In the genomic region with DNA sequence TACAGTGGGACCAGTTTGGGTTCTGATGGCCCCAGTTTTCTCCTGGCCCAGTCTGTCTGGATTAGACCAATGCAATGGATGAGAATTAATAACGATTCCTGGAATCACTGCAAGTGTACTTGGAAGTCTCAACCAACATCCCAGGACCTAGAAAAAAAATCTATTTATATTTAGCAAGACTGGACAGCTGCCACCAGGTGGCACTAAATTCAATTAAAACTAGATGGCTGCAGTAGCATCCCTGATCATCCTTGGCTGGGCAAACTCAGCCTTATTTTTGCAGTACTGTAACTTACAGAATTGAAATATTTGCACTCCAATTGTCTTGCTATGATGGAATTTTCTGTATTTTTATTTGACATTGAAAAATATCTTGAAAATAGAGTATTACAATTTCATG, we compare ENCODE assay signal across 8 cellular contexts.
DNase-seq lines count a peak whose midpoint lies in the region; ATAC-seq and TF ChIP-seq lines count a peak whose summit lies in the region.

No MANE protein-coding gene starts in this region.

- H3K27ac ChIP-seq in OCI-LY1 (ENCODE audit: low read depth, low read length, poor library complexity, severe bottlenecking) = no peak overlapping the region
- no peak overlapping the region for H3K27ac ChIP-seq in heart right ventricle

- H3K4me1 Mint-ChIP-seq in activated T-helper 2 cell treated with anti-CD3 and anti-CD28 coated beads, Interferon-gamma antibody, Interleukin-2, Interleukin-4, amounts not matched to agents 10 μg/mL and 5 μg/mL and 100 μg/mL, durations not matched to agents 14 hours and 24 hours and 36 hours (ENCODE audit: low read depth) = no peaks in the 10 kb centered on the region

- H3K4me2 ChIP-seq in OCI-LY1 (ENCODE audit: low read length) = no peak overlapping the region

- CTCF ChIA-PET in AG04449 (lab: Yijun Ruan, JAX) = interaction anchor here (0.7 to 1.7 kb wide), 12 partner anchors 9 to 211 kb away, joined by 3 to 7 read pairs (median 4); no protein-coding TSS in a partner anchor

- peaks cover 2% of the 10 kb centered on the region for H3K27me3 Mint-ChIP-seq in activated T-helper 2 cell treated with anti-CD3 and anti-CD28 coated beads, Interferon-gamma antibody, Interleukin-2, Interleukin-4, amounts not matched to agents 10 μg/mL and 5 μg/mL and 100 μg/mL, durations not matched to agents 14 hours and 24 hours and 36 hours (ENCODE audit: low read depth)

- peak; percentile 32 for TF ChIP-seq CTCF in AG04449 (IDR thresholded peaks at IDR 0.05; ENCODE audit: insufficient read depth, low read length, missing control alignments)
- peak; percentile 64 for TF ChIP-seq CTCF in OCI-LY1 (IDR thresholded peaks at IDR 0.05; ENCODE audit: low read length)
- TF ChIP-seq CTCF in heart right ventricle (IDR thresholded peaks at IDR 0.05) = peak in 7 of 9 donors; percentile 48 to 67 (median 59)
- TF ChIP-seq CTCF in retinal pigment epithelial cell (conservative IDR thresholded peaks at IDR 0.05; ENCODE audit: low read depth, low read length) = peak; percentile 68

- H3K4me3 ChIP-seq in AG04449 (ENCODE audit: low read depth, low read length) (no peak overlapping the region), OCI-LY1 (ENCODE audit: low read depth, low read length, poor library complexity, severe bottlenecking) (no peak overlapping the region), heart right ventricle (no peak overlapping the region), retinal pigment epithelial cell (ENCODE audit: low read length) (no peak overlapping the region)

- no peaks in the 10 kb centered on the region for H3K9me2 ChIP-seq in OCI-LY1 (ENCODE audit: low read depth, low read length)

- POLR2A ChIA-PET in AG04449 (lab: Yijun Ruan, JAX) = no interaction called here

- no peak overlapping the region for H3K27ac Mint-ChIP-seq in activated T-helper 2 cell treated with anti-CD3 and anti-CD28 coated beads, Interferon-gamma antibody, Interleukin-2, Interleukin-4, amounts not matched to agents 10 μg/mL and 5 μg/mL and 100 μg/mL, durations not matched to agents 14 hours and 24 hours and 36 hours

- DNase-seq in AG04449 (ENCODE audit: low read depth, low spot score) = peak; percentile 33
- DNase-seq in activated T-helper 2 cell treated with anti-CD3 and anti-CD28 coated beads, Interferon-gamma antibody, Interleukin-2, Interleukin-4, amounts not matched to agents 10 μg/mL and 5 μg/mL and 100 μg/mL, durations not matched to agents 14 hours and 24 hours and 36 hours (ENCODE audit: low spot score) = peak; percentile 11
- DNase-seq in heart right ventricle = peak in 1 of 2 donors; percentile 31
- DNase-seq in retinal pigment epithelial cell (ENCODE audit: low read depth) = peak; percentile 17

- no peaks in the 10 kb centered on the region for H3F3A ChIP-seq in OCI-LY1 (ENCODE audit: insufficient read depth, low read length)

- H3K36me3 Mint-ChIP-seq in activated T-helper 2 cell treated with anti-CD3 and anti-CD28 coated beads, Interferon-gamma antibody, Interleukin-2, Interleukin-4, amounts not matched to agents 10 μg/mL and 5 μg/mL and 100 μg/mL, durations not matched to agents 14 hours and 24 hours and 36 hours (ENCODE audit: low read depth) = no peaks in the 10 kb centered on the region

- no peaks in the 10 kb centered on the region for H4K20me1 ChIP-seq in OCI-LY1 (ENCODE audit: insufficient read depth, low read length)

- no peaks in the 10 kb centered on the region for H3K4me1 ChIP-seq in OCI-LY1 (ENCODE audit: insufficient read depth, low read length, severe bottlenecking)
- H3K4me1 ChIP-seq in heart right ventricle = peaks cover 0 to 6% (median 0%) of the 10 kb centered on the region in 9 donors

- WGBS in heart right ventricle, 2 donors = 7 to 11% methylated on average over 1 of the region's 1 CpG

- ATAC-seq in GM18511 (IDR thresholded peaks at IDR 0.05; ENCODE audit: unreplicated experiment) (peak; percentile 76), heart right ventricle (peak in 4 of 8 donors; percentile 36 to 79 (median 65)), GM21390 (IDR thresholded peaks at IDR 0.05; ENCODE audit: unreplicated experiment) (no peak)

- no peak for TF ChIP-seq EP300 in Ishikawa (IDR thresholded peaks at IDR 0.05; ENCODE audit: borderline replicate concordance)

- H3K79me2 ChIP-seq in OCI-LY1 (ENCODE audit: insufficient read depth, low read length) = no peaks in the 10 kb centered on the region

- H2AFZ ChIP-seq in OCI-LY1 (ENCODE audit: low read length) = no peak overlapping the region

- H3K4me3 Mint-ChIP-seq in activated T-helper 2 cell treated with anti-CD3 and anti-CD28 coated beads, Interferon-gamma antibody, Interleukin-2, Interleukin-4, amounts not matched to agents 10 μg/mL and 5 μg/mL and 100 μg/mL, durations not matched to agents 14 hours and 24 hours and 36 hours (ENCODE audit: low read depth) = no peak overlapping the region

- no peak overlapping the region for H3K9ac ChIP-seq in OCI-LY1 (ENCODE audit: low read length)

- H3K9me3 Mint-ChIP-seq in activated T-helper 2 cell treated with anti-CD3 and anti-CD28 coated beads, Interferon-gamma antibody, Interleukin-2, Interleukin-4, amounts not matched to agents 10 μg/mL and 5 μg/mL and 100 μg/mL, durations not matched to agents 14 hours and 24 hours and 36 hours = peaks cover 3% of the 10 kb centered on the region

- H3K36me3 ChIP-seq in OCI-LY1 (ENCODE audit: insufficient read depth, low read length) = no peaks in the 10 kb centered on the region
- no peaks in the 10 kb centered on the region for H3K36me3 ChIP-seq in heart right ventricle

- no peaks in the 10 kb centered on the region for H3K27me3 ChIP-seq in OCI-LY1 (ENCODE audit: insufficient read depth, low read length)
- H3K27me3 ChIP-seq in heart right ventricle = no peaks in the 10 kb centered on the region

- TF ChIP-seq RAD21 in Ishikawa (IDR thresholded peaks at IDR 0.05; ENCODE audit: low read depth) = peak; percentile 47

- no peaks in the 10 kb centered on the region for H3K9me3 ChIP-seq in OCI-LY1 (ENCODE audit: low read length)
- peaks cover 0 to 21% (median 0%) of the 10 kb centered on the region in 11 donors for H3K9me3 ChIP-seq in heart right ventricle

- intact Hi-C loops in activated T-helper 2 cell treated with anti-CD3 and anti-CD28 coated beads, Interferon-gamma antibody, Interleukin-2, Interleukin-4, amounts not matched to agents 10 μg/mL and 5 μg/mL and 100 μg/mL, durations not matched to agents 14 hours and 24 hours and 36 hours (cut with micrococcal nuclease) = loop anchor here (5.0 to 10.0 kb wide), 2 partner anchors 208 to 1631 kb away; no protein-coding TSS in a partner anchor
- intact Hi-C loops in heart right ventricle (cut with DNase I) = loop anchor here in 3 of 10 donors (5.0 to 10.0 kb wide), 3 partner anchors 758 to 1631 kb away; no protein-coding TSS in a partner anchor

TF ChIP-seq in Ishikawa, 13 proteins besides CTCF, POLR2A, EP300 and RAD21:
- TF ChIP-seq EGR1 (IDR thresholded peaks at IDR 0.05) (no peak), CEBPB (IDR thresholded peaks at IDR 0.05) (no peak), TAF1 (IDR thresholded peaks at IDR 0.05; ENCODE audit: low read depth) (no peak), FOXM1 (IDR thresholded peaks at IDR 0.05; ENCODE audit: borderline replicate concordance, low read depth) (no peak), YY1 (IDR thresholded peaks at IDR 0.05; ENCODE audit: low read depth) (no peak), TCF12 (IDR thresholded peaks at IDR 0.05; ENCODE audit: low read depth) (no peak), ZBTB7A (IDR thresholded peaks at IDR 0.05; ENCODE audit: low read depth) (no peak), TEAD4 (IDR thresholded peaks at IDR 0.05) (no peak), CREB1 (IDR thresholded peaks at IDR 0.05; ENCODE audit: low read depth) (no peak), NFIC (IDR thresholded peaks at IDR 0.05) (no peak)
- TF ChIP-seq, protein P1, sequence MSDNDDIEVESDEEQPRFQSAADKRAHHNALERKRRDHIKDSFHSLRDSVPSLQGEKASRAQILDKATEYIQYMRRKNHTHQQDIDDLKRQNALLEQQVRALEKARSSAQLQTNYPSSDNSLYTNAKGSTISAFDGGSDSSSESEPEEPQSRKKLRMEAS (IDR thresholded peaks at IDR 0.05) = no peak
- TF ChIP-seq, protein P2, sequence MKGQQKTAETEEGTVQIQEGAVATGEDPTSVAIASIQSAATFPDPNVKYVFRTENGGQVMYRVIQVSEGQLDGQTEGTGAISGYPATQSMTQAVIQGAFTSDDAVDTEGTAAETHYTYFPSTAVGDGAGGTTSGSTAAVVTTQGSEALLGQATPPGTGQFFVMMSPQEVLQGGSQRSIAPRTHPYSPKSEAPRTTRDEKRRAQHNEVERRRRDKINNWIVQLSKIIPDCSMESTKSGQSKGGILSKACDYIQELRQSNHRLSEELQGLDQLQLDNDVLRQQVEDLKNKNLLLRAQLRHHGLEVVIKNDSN (IDR thresholded peaks at IDR 0.05) = no peak
- TF ChIP-seq, protein P3, sequence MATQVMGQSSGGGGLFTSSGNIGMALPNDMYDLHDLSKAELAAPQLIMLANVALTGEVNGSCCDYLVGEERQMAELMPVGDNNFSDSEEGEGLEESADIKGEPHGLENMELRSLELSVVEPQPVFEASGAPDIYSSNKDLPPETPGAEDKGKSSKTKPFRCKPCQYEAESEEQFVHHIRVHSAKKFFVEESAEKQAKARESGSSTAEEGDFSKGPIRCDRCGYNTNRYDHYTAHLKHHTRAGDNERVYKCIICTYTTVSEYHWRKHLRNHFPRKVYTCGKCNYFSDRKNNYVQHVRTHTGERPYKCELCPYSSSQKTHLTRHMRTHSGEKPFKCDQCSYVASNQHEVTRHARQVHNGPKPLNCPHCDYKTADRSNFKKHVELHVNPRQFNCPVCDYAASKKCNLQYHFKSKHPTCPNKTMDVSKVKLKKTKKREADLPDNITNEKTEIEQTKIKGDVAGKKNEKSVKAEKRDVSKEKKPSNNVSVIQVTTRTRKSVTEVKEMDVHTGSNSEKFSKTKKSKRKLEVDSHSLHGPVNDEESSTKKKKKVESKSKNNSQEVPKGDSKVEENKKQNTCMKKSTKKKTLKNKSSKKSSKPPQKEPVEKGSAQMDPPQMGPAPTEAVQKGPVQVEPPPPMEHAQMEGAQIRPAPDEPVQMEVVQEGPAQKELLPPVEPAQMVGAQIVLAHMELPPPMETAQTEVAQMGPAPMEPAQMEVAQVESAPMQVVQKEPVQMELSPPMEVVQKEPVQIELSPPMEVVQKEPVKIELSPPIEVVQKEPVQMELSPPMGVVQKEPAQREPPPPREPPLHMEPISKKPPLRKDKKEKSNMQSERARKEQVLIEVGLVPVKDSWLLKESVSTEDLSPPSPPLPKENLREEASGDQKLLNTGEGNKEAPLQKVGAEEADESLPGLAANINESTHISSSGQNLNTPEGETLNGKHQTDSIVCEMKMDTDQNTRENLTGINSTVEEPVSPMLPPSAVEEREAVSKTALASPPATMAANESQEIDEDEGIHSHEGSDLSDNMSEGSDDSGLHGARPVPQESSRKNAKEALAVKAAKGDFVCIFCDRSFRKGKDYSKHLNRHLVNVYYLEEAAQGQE (IDR thresholded peaks at IDR 0.05; ENCODE audit: low read depth) = no peak
